ENCODE assay signal across 8 cellular contexts in genomic region chr2:32264422-32265149, GRCh38. TPM values are rescaled to one million over a fixed set of nuclear protein-coding genes. Genes with fewer than 3 reads are reported as not detected.
DNase-seq lines count a peak whose midpoint lies in the region; ATAC-seq lines count a peak whose summit lies in the region.

TSS of gene NLRC4 (minus strand) at chr2:32264886. CDS start at chr2:32256775, 8,111 bp downstream.

- DNase-seq in OCI-M1 (lab: John Stamatoyannopoulos, UW) = peak; percentile 85
- peak; percentile 58 for DNase-seq in medulla oblongata (ENCODE audit: extremely low spot score)
- no peak for DNase-seq in central memory CD4-positive, alpha-beta T cell
- no peak for DNase-seq in activated gamma-delta T cell (lab: John Stamatoyannopoulos, UW)
- no peak for DNase-seq in NCI-H524 (lab: John Stamatoyannopoulos, UW)
- no peak for DNase-seq in HT-29 (ENCODE audit: low spot score)

- peak; percentile 93 for ATAC-seq in GM19025 (IDR thresholded peaks at IDR 0.05; ENCODE audit: low read depth, unreplicated experiment)
- peak; percentile 97 for ATAC-seq in HG02852 (IDR thresholded peaks at IDR 0.05; ENCODE audit: unreplicated experiment)

RNA-seq across cellular contexts. Expression of gene NLRC4, which starts in this region (rescaled TPM):
- not detected in 2 replicates for total RNA-seq in HT-29 (2014; rRNA removed; shearing (Covaris generic))

Comparison
In these comparisons a context has a peak if more than half of its experiments do, and no peak if none do; other contexts are left out.
1. DNase-seq: peak in OCI-M1 (single experiment) and medulla oblongata (single experiment); none in central memory CD4-positive, alpha-beta T cell (single experiment), activated gamma-delta T cell (single experiment), NCI-H524 (0 of 2) and HT-29 (single experiment).